ENCODE assay signal across 18 cellular contexts in genomic region chr1:154288694-154289093, GRCh38. TPM values are rescaled to one million over a fixed set of nuclear protein-coding genes. Genes with fewer than 3 reads are reported as not detected.
DNase-seq lines count a peak whose midpoint lies in the region; ATAC-seq, FAIRE-seq and TF ChIP-seq lines count a peak whose summit lies in the region.
"Had no signal": no experiment of that assay in that cellular context is flagged by ENCODE, and none has a peak within 500 bp of the region (broad histone marks: within the 10 kb centered on the region; RNA-seq: fewer than 3 reads in every experiment).

No MANE protein-coding gene starts in this region.

- no peaks in the 10 kb centered on the region for H3K27me3 Mint-ChIP-seq in activated T-cell treated with anti-CD3 and anti-CD28 coated beads, Interleukin-2, amount 50 U/mL, for 72 hours (ENCODE audit: low read depth)

- H3K4me1 Mint-ChIP-seq in activated T-cell treated with anti-CD3 and anti-CD28 coated beads, Interleukin-2, amount 50 U/mL, for 72 hours (ENCODE audit: low read depth) = no peaks in the 10 kb centered on the region
- H3K4me1 Mint-ChIP-seq: CD4-positive, CD25-positive, alpha-beta regulatory T cell had no signal

- H3K4me3 ChIP-seq in left ventricle myocardium inferior (no peak overlapping the region), ovary (no peak overlapping the region)
- H3K4me3 ChIP-seq: BLaER1 treated with 17β-estradiol and CSF1 and Interleukin-3, amounts not matched to agents 10 nM and 100 nM; GM12878; HAP-1 had no signal

- H3K27me3 ChIP-seq in left ventricle myocardium inferior (ENCODE audit: low read depth) = peaks cover 9% of the 10 kb centered on the region
- no peaks in the 10 kb centered on the region for H3K27me3 ChIP-seq in ovary
- H3K27me3 ChIP-seq: BLaER1 treated with 17β-estradiol and CSF1 and Interleukin-3, amounts not matched to agents 10 nM and 100 nM had no signal

- no peak for DNase-seq in activated T-cell treated with anti-CD3 and anti-CD28 coated beads, Interleukin-2, amount 50 U/mL, for 72 hours
- DNase-seq in activated T-cell treated with anti-CD3 and anti-CD28 coated beads for 4 hours (no peak), RCC 7860 (ENCODE audit: low spot score) (peak; percentile 20), kidney tubule cell (ENCODE audit: low spot score) (peak; percentile 38), left ventricle myocardium inferior (no peak), ovary (no peak)
- DNase-seq: 8988T; AML-193; CD4-positive, CD25-positive, alpha-beta regulatory T cell; DMS53 had no signal

- intact Hi-C loops in left ventricle myocardium inferior (cut with micrococcal nuclease) = no loop called here
- intact Hi-C loops in ovary (cut with DNase I) = no loop called here

- ATAC-seq in activated T-cell treated with anti-CD3 and anti-CD28 coated beads, Interleukin-2, amount 50 U/mL, for 72 hours (replicated peaks in 1 of 2) = peak in 1 of 2 donors; percentile 35
- ATAC-seq in HG02870 (IDR thresholded peaks at IDR 0.05; ENCODE audit: unreplicated experiment) = no peak
- ATAC-seq: GM12878, HepG2 had no signal

- FAIRE-seq in RCC 7860 (lab: Jason Lieb, UNC) = no peak
- FAIRE-seq: GM12878, GM18507, H1, HepG2, HTR-8/SVneo had no signal

- H3K4me3 Mint-ChIP-seq in activated T-cell treated with anti-CD3 and anti-CD28 coated beads, Interleukin-2, amount 50 U/mL, for 72 hours = no peak overlapping the region
- H3K4me3 Mint-ChIP-seq: CD4-positive, CD25-positive, alpha-beta regulatory T cell had no signal

- H3K36me3 Mint-ChIP-seq in activated T-cell treated with anti-CD3 and anti-CD28 coated beads, Interleukin-2, amount 50 U/mL, for 72 hours (ENCODE audit: insufficient read depth in 2 of 2) = peaks cover 0 to 3% of the 10 kb centered on the region in 2 donors
- H3K36me3 Mint-ChIP-seq: CD4-positive, CD25-positive, alpha-beta regulatory T cell had no signal

- H3K36me3 ChIP-seq in left ventricle myocardium inferior (no peaks in the 10 kb centered on the region), ovary (no peaks in the 10 kb centered on the region)
- H3K36me3 ChIP-seq: BLaER1 treated with 17β-estradiol and CSF1 and Interleukin-3, amounts not matched to agents 10 nM and 100 nM; HAP-1 had no signal

- H3K9me3 ChIP-seq in left ventricle myocardium inferior (replicated peaks) (peaks cover 3% of the 10 kb centered on the region), ovary (no peaks in the 10 kb centered on the region)
- H3K9me3 ChIP-seq: HAP-1 had no signal

- TF ChIP-seq EP300 in ovary (IDR thresholded peaks at IDR 0.05) = no peak

- H3K4me1 ChIP-seq in left ventricle myocardium inferior (no peaks in the 10 kb centered on the region), ovary (ENCODE audit: insufficient read depth) (no peaks in the 10 kb centered on the region)
- H3K4me1 ChIP-seq: BLaER1 treated with 17β-estradiol and CSF1 and Interleukin-3, amounts not matched to agents 10 nM and 100 nM had no signal

- WGBS in ovary, 3 donors = 42 to 58% (median 47%) methylated on average over 3 of the region's 3 CpGs

- no peak for TF ChIP-seq POLR2A in ovary (IDR thresholded peaks at IDR 0.05)

- no peak overlapping the region for H3K27ac ChIP-seq in left ventricle myocardium inferior (replicated peaks)
- H3K27ac ChIP-seq in ovary = no peak overlapping the region
- H3K27ac ChIP-seq: BLaER1 treated with 17β-estradiol and CSF1 and Interleukin-3, amounts not matched to agents 10 nM and 100 nM had no signal

- peak overlapping the region; percentile 1 for H3K27ac Mint-ChIP-seq in activated T-cell treated with anti-CD3 and anti-CD28 coated beads, Interleukin-2, amount 50 U/mL, for 72 hours

- H3K9me3 Mint-ChIP-seq in activated T-cell treated with anti-CD3 and anti-CD28 coated beads, Interleukin-2, amount 50 U/mL, for 72 hours = peaks cover 0 to 4% of the 10 kb centered on the region in 2 donors

- no peak for TF ChIP-seq CTCF in left ventricle myocardium inferior (IDR thresholded peaks at IDR 0.05; ENCODE audit: borderline replicate concordance)
- TF ChIP-seq CTCF in ovary (IDR thresholded peaks at IDR 0.05) = no peak

RNA-seq across cellular contexts. Expression of gene HAX1, which starts 16.3 kb away (rescaled TPM):
- total RNA-seq in activated T-cell treated with anti-CD3 and anti-CD28 coated beads, Interleukin-2, amount 50 U/mL, for 72 hours = 100 to 1,000 TPM; 306 to 310 TPM
- 178 TPM for total RNA-seq in left ventricle myocardium inferior
- 100 to 1,000 TPM in 2 of 7 donors, 10 to 100 TPM in 5; 67.2 to 134 (median 81.3) TPM for total RNA-seq in ovary
- polyA plus RNA-seq in ovary = 100 to 1,000 TPM in 1 of 2 donors, 10 to 100 TPM in 1; 90.1 to 198 TPM

RNA-seq across cellular contexts. Expression of gene AQP10, which starts 32.2 kb away (rescaled TPM):
- not detected for total RNA-seq in activated T-cell treated with anti-CD3 and anti-CD28 coated beads, Interleukin-2, amount 50 U/mL, for 72 hours
- total RNA-seq in left ventricle myocardium inferior (0.16 TPM), ovary (1 to 10 TPM in 1 of 7 donors, under 1 TPM in 1, not detected in 5; 0.23 to 1.0 TPM)
- under 1 TPM in 1 of 2 donors, not detected in 1; 0.13 TPM for polyA plus RNA-seq in ovary
- total RNA-seq: GM12878, H1, HepG2 had no signal
- polyA plus RNA-seq: CD4-positive, CD25-positive, alpha-beta regulatory T cell; GM12878; H1 had no signal

RNA-seq across cellular contexts. Expression of gene ATP8B2, which starts 36.6 kb away (rescaled TPM):
- 10 to 100 TPM; 37.4 to 52.6 TPM for total RNA-seq in activated T-cell treated with anti-CD3 and anti-CD28 coated beads, Interleukin-2, amount 50 U/mL, for 72 hours
- total RNA-seq in left ventricle myocardium inferior (11.8 TPM), ovary (100 to 1,000 TPM in 1 of 7 donors, 10 to 100 TPM in 6; 59.7 to 112 (median 83.7) TPM)
- 10 to 100 TPM; 53.0 to 54.7 TPM for polyA plus RNA-seq in ovary

Comparison
In these comparisons a context has a peak if more than half of its experiments do, and no peak if none do; other contexts are left out.
1. DNase-seq: peak in RCC 7860 (single experiment) and kidney tubule cell (single experiment); none in activated T-cell treated with anti-CD3 and anti-CD28 coated beads, Interleukin-2, amount 50 U/mL, for 72 hours (0 of 2), activated T-cell treated with anti-CD3 and anti-CD28 coated beads for 4 hours (single experiment), left ventricle myocardium inferior (single experiment) and ovary (0 of 5).